16 cellular contexts compared by ENCODE assay signal in the genomic region with DNA sequence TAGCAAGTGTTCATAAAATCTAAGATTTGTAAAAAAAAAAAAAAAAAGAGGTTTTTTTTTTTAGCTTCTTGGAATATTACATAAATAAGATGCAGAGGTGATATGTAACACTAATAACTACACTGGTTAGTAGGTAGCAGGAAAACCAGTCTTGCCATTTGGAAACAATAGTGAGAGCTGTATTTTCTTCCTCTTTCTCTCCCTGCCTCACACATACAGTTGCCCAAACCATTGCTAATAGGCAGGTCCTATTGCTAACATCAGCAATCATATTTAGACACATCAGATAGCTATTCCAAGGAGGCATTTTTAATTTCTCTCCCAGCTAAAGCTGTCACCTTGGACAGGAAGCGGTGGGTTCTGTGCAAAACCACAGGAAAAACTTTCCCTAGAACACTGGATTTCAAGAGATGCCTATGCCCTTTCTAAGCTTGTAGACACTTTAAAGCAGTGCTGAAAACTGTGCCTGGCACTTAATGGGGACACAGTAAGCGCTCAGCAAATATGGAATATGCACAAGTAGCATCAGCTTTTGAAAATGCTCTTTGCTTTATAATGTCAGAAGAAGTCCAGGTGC. TPM values are rescaled to one million over a fixed set of nuclear protein-coding genes. Genes with fewer than 3 reads are reported as not detected.
DNase-seq lines count a peak whose midpoint lies in the region; ATAC-seq, FAIRE-seq and TF ChIP-seq lines count a peak whose summit lies in the region.
"Had no signal": no experiment of that assay in that cellular context is flagged by ENCODE, and none has a peak within 500 bp of the region (broad histone marks: within the 10 kb centered on the region; RNA-seq: fewer than 3 reads in every experiment).

No MANE protein-coding gene starts in this region.

- H3K27me3 Mint-ChIP-seq in stimulated activated naive CD8-positive, alpha-beta T cell treated with anti-CD3 and anti-CD28 coated beads, Interleukin-15, amount 100 ng/mL, for 72 hours = peaks cover 38% of the 10 kb centered on the region
- H3K27me3 Mint-ChIP-seq in neural progenitor cell (ENCODE audit: insufficient read depth, low read depth) (peaks cover 6% of the 10 kb centered on the region), endothelial cell (ENCODE audit: unreplicated experiment) (peaks cover 2% of the 10 kb centered on the region)

- peaks cover 29% of the 10 kb centered on the region for H3K4me1 ChIP-seq in neural progenitor cell

- no peak overlapping the region for H3K4me3 ChIP-seq in neural progenitor cell
- H3K4me3 ChIP-seq: testis had no signal

- CTCF ChIA-PET in HEK293T (lab: Yijun Ruan, JAX) = interaction anchor here (0.9 to 1.4 kb wide), 5 partner anchors 9 to 68 kb away, joined by 3 to 5 read pairs (median 3); no protein-coding TSS in a partner anchor

- no peak overlapping the region for H3K4me2 ChIP-seq in neural progenitor cell

- H3K36me3 ChIP-seq in neural progenitor cell = no peaks in the 10 kb centered on the region
- H3K36me3 ChIP-seq: BE2C had no signal

- no peak overlapping the region for H3K4me3 Mint-ChIP-seq in stimulated activated naive CD8-positive, alpha-beta T cell treated with anti-CD3 and anti-CD28 coated beads, Interleukin-15, amount 100 ng/mL, for 72 hours
- H3K4me3 Mint-ChIP-seq in neural progenitor cell (no peak overlapping the region), endothelial cell (ENCODE audit: unreplicated experiment) (no peak overlapping the region)
- H3K4me3 Mint-ChIP-seq: activated CD4-positive, alpha-beta T cell treated with anti-CD3 and anti-CD28 coated beads for 36 hours; activated naive CD4-positive, alpha-beta T cell treated with anti-CD3 and anti-CD28 coated beads for 36 hours had no signal

- no peaks in the 10 kb centered on the region for H3K27me3 ChIP-seq in neural progenitor cell
- H3K27me3 ChIP-seq: BE2C, testis had no signal

- peaks cover 42% of the 10 kb centered on the region for H3K4me1 Mint-ChIP-seq in stimulated activated naive CD8-positive, alpha-beta T cell treated with anti-CD3 and anti-CD28 coated beads, Interleukin-15, amount 100 ng/mL, for 72 hours
- H3K4me1 Mint-ChIP-seq in neural progenitor cell (peaks cover 76% of the 10 kb centered on the region), endothelial cell (ENCODE audit: unreplicated experiment) (peaks cover 61% of the 10 kb centered on the region)

- no peak for DNase-seq in stimulated activated naive CD8-positive, alpha-beta T cell treated with anti-CD3 and anti-CD28 coated beads, Interleukin-15, amount 100 ng/mL, for 72 hours
- DNase-seq in stimulated activated naive CD8-positive, alpha-beta T cell treated with anti-CD3 and anti-CD28 coated beads, Interleukin-15, Interleukin-2, amounts not matched to agents 100 U/mL and 50 U/mL, for 24 hours = no peak
- no peak for DNase-seq in neural progenitor cell (ENCODE audit: low spot score)
- no peak for DNase-seq in endothelial cell (ENCODE audit: low spot score)
- no peak for DNase-seq in NAMALWA (ENCODE audit: low spot score)
- DNase-seq in HEK293T (ENCODE audit: extremely low spot score) = no peak
- DNase-seq in GM19239 (ENCODE audit: insufficient read length, low spot score) = no peak
- DNase-seq: activated CD4-positive, alpha-beta T cell treated with anti-CD3 and anti-CD28 coated beads for 36 hours; activated naive CD4-positive, alpha-beta T cell treated with anti-CD3 and anti-CD28 coated beads for 36 hours; BE2C; NCI-H1417; NCI-H526 treated with DMSO at 0.1 percent for 48 hours; stimulated activated CD4-positive, alpha-beta T cell treated with anti-CD3 and anti-CD28 coated beads, Interleukin-4, amount 100 ng/mL, for 24 hours; testis had no signal

- no peaks in the 10 kb centered on the region for H3K9me3 ChIP-seq in neural progenitor cell (ENCODE audit: low read depth)
- H3K9me3 ChIP-seq: BE2C, testis had no signal

- H3K27ac ChIP-seq in VCaP (peak overlapping the region; percentile 98), neural progenitor cell (no peak overlapping the region)

- H3F3A ChIP-seq in neural progenitor cell (ENCODE audit: low read depth) = peaks cover 10% of the 10 kb centered on the region

- FAIRE-seq in GM19239 (lab: Jason Lieb, UNC) = no peak

- no peak overlapping the region for H3K27ac Mint-ChIP-seq in stimulated activated naive CD8-positive, alpha-beta T cell treated with anti-CD3 and anti-CD28 coated beads, Interleukin-15, amount 100 ng/mL, for 72 hours
- peak overlapping the region; percentile 78 for H3K27ac Mint-ChIP-seq in neural progenitor cell
- no peak overlapping the region for H3K27ac Mint-ChIP-seq in endothelial cell (ENCODE audit: unreplicated experiment)
- H3K27ac Mint-ChIP-seq: activated naive CD4-positive, alpha-beta T cell treated with anti-CD3 and anti-CD28 coated beads for 36 hours had no signal

- no peak overlapping the region for H3K9ac ChIP-seq in neural progenitor cell

- no peaks in the 10 kb centered on the region for H3K79me2 ChIP-seq in neural progenitor cell (ENCODE audit: low read depth)

- TF ChIP-seq CTCF in VCaP (conservative IDR thresholded peaks at IDR 0.05) (no peak), neural progenitor cell (IDR thresholded peaks at IDR 0.05) (no peak), endothelial cell (IDR thresholded peaks at IDR 0.05; ENCODE audit: unreplicated experiment) (no peak)

- H3K36me3 Mint-ChIP-seq in neural progenitor cell (no peaks in the 10 kb centered on the region), endothelial cell (ENCODE audit: low read depth, unreplicated experiment) (no peaks in the 10 kb centered on the region)

- H2AFZ ChIP-seq in neural progenitor cell (replicated peaks) = no peak overlapping the region

- ATAC-seq in stimulated activated naive CD8-positive, alpha-beta T cell treated with anti-CD3 and anti-CD28 coated beads, Interleukin-15, amount 100 ng/mL, for 72 hours = peak; percentile 50
- no peak for ATAC-seq in stimulated activated naive CD8-positive, alpha-beta T cell treated with anti-CD3 and anti-CD28 coated beads, Interleukin-15, Interleukin-2, amounts not matched to agents 100 U/mL and 50 U/mL, for 24 hours
- ATAC-seq: activated CD4-positive, alpha-beta T cell treated with anti-CD3 and anti-CD28 coated beads for 36 hours; left lobe of liver had no signal

- POLR2A ChIA-PET in HEK293T (lab: Yijun Ruan, JAX) = interaction anchor here (0.9 to 7.4 kb wide), 5 partner anchors 14 to 81 kb away, joined by 3 to 41 read pairs (median 5); partner anchors contain the start of gene IRF2BP2

- H4K20me1 ChIP-seq in neural progenitor cell (ENCODE audit: low read depth) = no peaks in the 10 kb centered on the region

- peaks cover 0 to 8% of the 10 kb centered on the region in 2 donors for H3K9me3 Mint-ChIP-seq in stimulated activated naive CD8-positive, alpha-beta T cell treated with anti-CD3 and anti-CD28 coated beads, Interleukin-15, amount 100 ng/mL, for 72 hours
- H3K9me3 Mint-ChIP-seq in neural progenitor cell = no peaks in the 10 kb centered on the region
- no peaks in the 10 kb centered on the region for H3K9me3 Mint-ChIP-seq in endothelial cell (ENCODE audit: unreplicated experiment)
- H3K9me3 Mint-ChIP-seq: activated naive CD4-positive, alpha-beta T cell treated with anti-CD3 and anti-CD28 coated beads for 36 hours had no signal

TF ChIP-seq in HEK293T, 16 proteins besides CTCF, POLR2A, EP300 and RAD21:
- no peak for TF ChIP-seq BHLHE40 (IDR thresholded peaks at IDR 0.05; ENCODE audit: borderline replicate concordance)
- TF ChIP-seq CTBP1 (IDR thresholded peaks at IDR 0.05; ENCODE audit: borderline replicate concordance) = no peak
- no peak for TF ChIP-seq ELF4 (IDR thresholded peaks at IDR 0.05)
- no peak for TF ChIP-seq FOXM1 (IDR thresholded peaks at IDR 0.05; ENCODE audit: borderline replicate concordance)
- no peak for TF ChIP-seq FOXA1 (IDR thresholded peaks at IDR 0.05)
- no peak for TF ChIP-seq FOXK2 (IDR thresholded peaks at IDR 0.05)
- TF ChIP-seq ZNF384 (IDR thresholded peaks at IDR 0.05) = no peak
- TF ChIP-seq SP1 (IDR thresholded peaks at IDR 0.05) = no peak
- TF ChIP-seq NFRKB (IDR thresholded peaks at IDR 0.05) = no peak
- TF ChIP-seq LEF1 (IDR thresholded peaks at IDR 0.05; ENCODE audit: borderline replicate concordance) = no peak
- no peak for TF ChIP-seq SUZ12 (IDR thresholded peaks at IDR 0.05)
- no peak for TF ChIP-seq PKNOX1 (IDR thresholded peaks at IDR 0.05)
- no peak for TF ChIP-seq TARDBP (IDR thresholded peaks at IDR 0.05)

RNA-seq across cellular contexts. Expression of gene TARBP1, which starts 50.8 kb away (rescaled TPM):
- total RNA-seq in neural progenitor cell (ENCODE audit: low replicate concordance) (60.1 and 99.0 TPM in 2 replicates), endothelial cell (ENCODE audit: unreplicated experiment) (39.6 TPM)
